Comparison of ENCODE assay signal across 17 cellular contexts in genomic region chr2:164928101-164928673, GRCh38. TPM values are rescaled to one million over a fixed set of nuclear protein-coding genes. Genes with fewer than 3 reads are reported as not detected.
DNase-seq lines count a peak whose midpoint lies in the region; ATAC-seq, FAIRE-seq and TF ChIP-seq lines count a peak whose summit lies in the region.
"Had no signal": no experiment of that assay in that cellular context is flagged by ENCODE, and none has a peak within 500 bp of the region (broad histone marks: within the 10 kb centered on the region; RNA-seq: fewer than 3 reads in every experiment).

No MANE protein-coding gene starts in this region.

- H4K91ac ChIP-seq in H1 (replicated peaks; ENCODE audit: insufficient read length, low read length): no peak overlapping the region

- no peak overlapping the region for H3K14ac ChIP-seq in H1 (ENCODE audit: insufficient read length)

- H3K23ac ChIP-seq in H1 (ENCODE audit: insufficient read length): no peak overlapping the region

- peak overlapping the region; percentile 27 for H3K27ac Mint-ChIP-seq in neural crest cell (ENCODE audit: unreplicated experiment)
- no peak overlapping the region for H3K27ac Mint-ChIP-seq in CD4-positive, alpha-beta T cell
- no peak overlapping the region for H3K27ac Mint-ChIP-seq in T-helper 17 cell
- H3K27ac Mint-ChIP-seq: CD14-positive monocyte; CD8-positive, alpha-beta memory T cell; HFFc6 had no signal

- H3K36me3 Mint-ChIP-seq in neural crest cell (ENCODE audit: low read depth): peaks cover 14% of the 10 kb centered on the region
- no peaks in the 10 kb centered on the region for H3K36me3 Mint-ChIP-seq in CD4-positive, alpha-beta T cell (ENCODE audit: low read depth)
- H3K36me3 Mint-ChIP-seq in T-helper 17 cell (ENCODE audit: low read depth): no peaks in the 10 kb centered on the region
- H3K36me3 Mint-ChIP-seq: CD14-positive monocyte; CD8-positive, alpha-beta memory T cell had no signal

- TF ChIP-seq POLR2A in H1 (IDR thresholded peaks at IDR 0.05; ENCODE audit: control extremely low read depth in 1 of 2, low read depth in 2 of 2, low read length in 2 of 2): no peak

- H3K4ac ChIP-seq in H1 (replicated peaks; ENCODE audit: insufficient read length, low read depth, low read length): no peak overlapping the region

- CTCF ChIA-PET in H1 (lab: Charles Lee; ENCODE audit: partially characterized antibody): interaction anchor here (0.6 to 1.0 kb wide), 2 partner anchors 65 to 296 kb away, joined by 3 read pairs; no protein-coding TSS in a partner anchor
- CTCF ChIA-PET in CD4-positive, alpha-beta T cell (lab: Charles Lee): no interaction called here

- H2AK5ac ChIP-seq in H1 (ENCODE audit: low read depth, low read length): no peak overlapping the region

- H3K79me2 ChIP-seq in H1 (ENCODE audit: control insufficient read depth in 1 of 2, insufficient read depth in 2 of 2, low read length in 2 of 2): no peaks in the 10 kb centered on the region

- no peak overlapping the region for H2AFZ ChIP-seq in H1 (ENCODE audit: low read length)

- no peak overlapping the region for H4K5ac ChIP-seq in H1 (ENCODE audit: insufficient read length, low read depth, low read length)

- peak; percentile 55 to 100 for DNase-seq in HAP-1 (ENCODE audit: low spot score in 2 of 2)
- DNase-seq in OCI-M1 (lab: John Stamatoyannopoulos, UW): peak; percentile 20
- no peak for DNase-seq in H1 (ENCODE audit: low read depth in 1 of 2, low spot score in 2 of 2)
- DNase-seq in neural crest cell (ENCODE audit: low read depth, low spot score): no peak
- no peak for DNase-seq in NCI-H1092 treated with DMSO at 0.1 percent for 48 hours (lab: John Stamatoyannopoulos, UW)
- no peak for DNase-seq in CD4-positive, alpha-beta T cell
- no peak for DNase-seq in T-helper 17 cell
- DNase-seq: Caco-2; CD8-positive, alpha-beta memory T cell; DND-41; GDM1; GOT3; HCEC 1CT; HFFc6 had no signal

- H3K4me2 ChIP-seq in H1 (ENCODE audit: insufficient read depth in 1 of 2, low read depth in 2 of 2, low read length in 2 of 2): no peak overlapping the region

- H3K9me3 ChIP-seq in HAP-1 (peaks cover 2% of the 10 kb centered on the region; the same call in 1 of the 2 replicates), H1 (ENCODE audit: insufficient read depth in 2 of 2, low read depth in 1 of 2, low read length in 1 of 2) (no peaks in the 10 kb centered on the region), T-helper 17 cell (ENCODE audit: control insufficient read depth, low read length, poor library complexity, severe bottlenecking) (no peaks in the 10 kb centered on the region)
- no peaks in the 10 kb centered on the region for H3K9me3 ChIP-seq in CD4-positive, alpha-beta T cell (ENCODE audit: control insufficient read depth, low read length)
- H3K9me3 ChIP-seq: Caco-2 had no signal

- intact Hi-C loops in CD4-positive, alpha-beta T cell (cut with DNase I, micrococcal nuclease): no loop called here

- TF ChIP-seq CTCF in H1 (IDR thresholded peaks at IDR 0.05; ENCODE audit: control extremely low read depth in 1 of 3, insufficient read depth in 1 of 3, low read depth in 1 of 3, low read length in 3 of 3) (no peak), neural crest cell (conservative IDR thresholded peaks at IDR 0.05) (no peak)
- TF ChIP-seq CTCF in CD4-positive, alpha-beta T cell (IDR thresholded peaks at IDR 0.05): no peak

- H3K4me1 Mint-ChIP-seq in neural crest cell: no peaks in the 10 kb centered on the region
- no peaks in the 10 kb centered on the region for H3K4me1 Mint-ChIP-seq in CD4-positive, alpha-beta T cell (ENCODE audit: low read depth)
- no peaks in the 10 kb centered on the region for H3K4me1 Mint-ChIP-seq in T-helper 17 cell
- H3K4me1 Mint-ChIP-seq: CD14-positive monocyte; CD8-positive, alpha-beta memory T cell had no signal

- no peak for ATAC-seq in CD4-positive, alpha-beta T cell (ENCODE audit: poor library complexity)
- ATAC-seq in T-helper 17 cell: no peak

- no peaks in the 10 kb centered on the region for H3K23me2 ChIP-seq in H1 (ENCODE audit: low read depth, low read length)

- no peak overlapping the region for H2BK5ac ChIP-seq in H1 (ENCODE audit: low read depth, low read length)

- no peak overlapping the region for H2BK12ac ChIP-seq in H1 (ENCODE audit: low read depth, low read length)

- peaks cover 12% of the 10 kb centered on the region for H3K9me3 Mint-ChIP-seq in neural crest cell
- H3K9me3 Mint-ChIP-seq in CD4-positive, alpha-beta T cell: peaks cover 2% of the 10 kb centered on the region

- no peak overlapping the region for H3K9ac ChIP-seq in H1 (replicated peaks in 1 of 4; ENCODE audit: extremely low read depth in 1 of 4, low read depth in 3 of 4, low read length in 3 of 4)

- FAIRE-seq in H1 (lab: Jason Lieb, UNC): no peak
- FAIRE-seq: A204.1, GM12892 had no signal

- no peak for TF ChIP-seq EP300 in H1 (IDR thresholded peaks at IDR 0.05; ENCODE audit: borderline replicate concordance in 1 of 2, low read depth in 2 of 2, low read length in 2 of 2)

- POLR2A ChIA-PET in H1 (lab: Charles Lee; ENCODE audit: partially characterized antibody): no interaction called here
- POLR2A ChIA-PET in CD4-positive, alpha-beta T cell (lab: Charles Lee): no interaction called here

- no peak overlapping the region for H2BK20ac ChIP-seq in H1 (ENCODE audit: low read length)

- no peaks in the 10 kb centered on the region; the same call in 1 of the 2 replicates for H3K36me3 ChIP-seq in HAP-1 (replicated peaks)
- no peaks in the 10 kb centered on the region for H3K36me3 ChIP-seq in H1 (ENCODE audit: control insufficient read depth in 2 of 4, insufficient read depth in 4 of 4, low read length in 3 of 4)

- H3K4me3 Mint-ChIP-seq in neural crest cell: no peak overlapping the region
- no peak overlapping the region for H3K4me3 Mint-ChIP-seq in CD4-positive, alpha-beta T cell
- H3K4me3 Mint-ChIP-seq in T-helper 17 cell: no peak overlapping the region
- H3K4me3 Mint-ChIP-seq: CD14-positive monocyte; CD8-positive, alpha-beta memory T cell; HFFc6 had no signal

- H4K8ac ChIP-seq in H1 (ENCODE audit: extremely low read depth, insufficient read depth, low read length): no peak overlapping the region

- no peaks in the 10 kb centered on the region for H3K27me3 Mint-ChIP-seq in neural crest cell (ENCODE audit: low read depth)
- H3K27me3 Mint-ChIP-seq in CD4-positive, alpha-beta T cell: no peaks in the 10 kb centered on the region
- H3K27me3 Mint-ChIP-seq in T-helper 17 cell: no peaks in the 10 kb centered on the region

- H3K4me3 ChIP-seq in HAP-1 (no peak overlapping the region), H1 (ENCODE audit: extremely low read depth in 1 of 4, insufficient read depth in 2 of 4, low read depth in 3 of 4, low read length in 4 of 4) (no peak overlapping the region)

- in situ Hi-C loops in HAP-1 (cut with MboI; ENCODE audit: low sequenced_read_pairs): loop anchor here (10.0 kb wide), 1 partner anchor 193 kb away; no protein-coding TSS in a partner anchor

- H3K27me3 ChIP-seq in HAP-1 (ENCODE audit: low read depth): no peaks in the 10 kb centered on the region
- H3K27me3 ChIP-seq in H1 (replicated peaks in 1 of 4; ENCODE audit: control insufficient read depth in 3 of 4, extremely low read depth in 1 of 4, insufficient read depth in 3 of 4, low read length in 3 of 4): no peaks in the 10 kb centered on the region
- no peaks in the 10 kb centered on the region for H3K27me3 ChIP-seq in CD4-positive, alpha-beta T cell (ENCODE audit: control insufficient read depth, insufficient read depth, low read length)

- no peak overlapping the region for H2BK120ac ChIP-seq in H1 (replicated peaks; ENCODE audit: low read depth, low read length)

- H3K18ac ChIP-seq in H1 (ENCODE audit: extremely low read depth, low read length): no peak overlapping the region

- H3K27ac ChIP-seq in H1 (ENCODE audit: low read depth, low read length): no peak overlapping the region
- no peak overlapping the region for H3K27ac ChIP-seq in CD4-positive, alpha-beta T cell (ENCODE audit: low read depth, low read length)

- peaks cover 16% of the 10 kb centered on the region for H3K4me1 ChIP-seq in HAP-1
- no peaks in the 10 kb centered on the region for H3K4me1 ChIP-seq in H1 (replicated peaks in 1 of 4; ENCODE audit: control insufficient read depth in 3 of 4, insufficient read depth in 4 of 4, low read length in 3 of 4)
- H3K4me1 ChIP-seq: Caco-2 had no signal

- H4K20me1 ChIP-seq in H1 (replicated peaks in 1 of 2; ENCODE audit: control insufficient read depth in 1 of 2, insufficient read depth in 2 of 2, low read length in 2 of 2): no peaks in the 10 kb centered on the region

- H3K56ac ChIP-seq in H1 (replicated peaks; ENCODE audit: insufficient read length, low read depth, low read length): no peak overlapping the region

- no peak overlapping the region for H2BK15ac ChIP-seq in H1 (ENCODE audit: low read length)

- H3K79me1 ChIP-seq in H1 (ENCODE audit: low read depth, low read length): no peaks in the 10 kb centered on the region

- TF ChIP-seq RAD21 in H1 (IDR thresholded peaks at IDR 0.05 in 1 of 2, conservative IDR thresholded peaks at IDR 0.05 in 1 of 2; ENCODE audit: low read depth in 2 of 2, low read length in 2 of 2): no peak

TF ChIP-seq in H1, 55 proteins besides CTCF, POLR2A, EP300 and RAD21:
- TF ChIP-seq HDAC2 (IDR thresholded peaks at IDR 0.05; ENCODE audit: borderline replicate concordance in 1 of 2, low read depth in 2 of 2, low read length in 2 of 2): no peak
- TF ChIP-seq TCF12 (IDR thresholded peaks at IDR 0.05; ENCODE audit: low read depth, low read length): no peak
- TF ChIP-seq MAFK (IDR thresholded peaks at IDR 0.05; ENCODE audit: low read depth, low read length): peak; percentile 64; the same call in 1 of the 2 replicates
- TF ChIP-seq KDM5A (IDR thresholded peaks at IDR 0.05; ENCODE audit: low read length): no peak
- TF ChIP-seq BACH1 (IDR thresholded peaks at IDR 0.05; ENCODE audit: low read length): peak; percentile 69; the same call in 1 of the 2 replicates
TF ChIP-seq in H1: peak in this region for 2.

RNA-seq across cellular contexts. Expression of gene SLC38A11, which starts 27.1 kb away (rescaled TPM):
- not detected in 2 replicates for total RNA-seq in H1 (2021; fragmentation: NEBNext Ultra II Directional; extraction: Animal tissue kit (Norgen Biotek cat#: 25700))
- polyA plus RNA-seq in H1 (2011; rRNA removed): not detected in 2 replicates
- polyA plus RNA-seq in H1 (2011; cell fraction: cytosol; rRNA removed): not detected
- polyA plus RNA-seq in H1 (2011; cell fraction: nucleus; rRNA removed): not detected
- polyA plus RNA-seq in H1 (2012, experiment 1 of 2): not detected in 4 replicates
- not detected for polyA plus RNA-seq in H1 (2012, experiment 2 of 2)
- not detected for polyA plus RNA-seq in H1 (2013, experiment 1 of 2)
- polyA plus RNA-seq in H1 (2013, experiment 2 of 2): not detected
- not detected in 2 replicates for polyA minus RNA-seq in H1 (2011; rRNA and poly(A)+ RNA removed)
- not detected for polyA minus RNA-seq in H1 (2011; cell fraction: cytosol; rRNA and poly(A)+ RNA removed)
- polyA minus RNA-seq in H1 (2011; cell fraction: nucleus; rRNA and poly(A)+ RNA removed): not detected
- total RNA-seq in neural crest cell: not detected in 2 replicates
- not detected for total RNA-seq in CD4-positive, alpha-beta T cell
- total RNA-seq in T-helper 17 cell: 1 to 10 TPM in 1 of 2 donors, not detected in 1; 1.6 TPM
- total RNA-seq: CD8-positive, alpha-beta memory T cell had no signal
- polyA plus RNA-seq: CD14-positive monocyte; CD8-positive, alpha-beta memory T cell had no signal

Comparison
In these comparisons a context has a peak if more than half of its experiments do, and no peak if none do; other contexts are left out.
1. DNase-seq: peak in HAP-1 (2 of 2) and OCI-M1 (single experiment); none in H1 (0 of 2), neural crest cell (single experiment), NCI-H1092 treated with DMSO at 0.1 percent for 48 hours (single experiment), CD4-positive, alpha-beta T cell (0 of 10) and T-helper 17 cell (0 of 3).